Comparison of ENCODE assay signal across 1 cellular context in genomic region chr16:5615868-5616642, GRCh38.
TF ChIP-seq lines count a peak whose summit lies in the region.

No MANE protein-coding gene starts in this region.

TF ChIP-seq in K562, 482 proteins besides CTCF, POLR2A, EP300 and RAD21 (continued from another document):
- TF ChIP-seq CTCFL (IDR thresholded peaks at IDR 0.05; ENCODE audit: borderline replicate concordance, insufficient read depth, low read depth, low read length, poor library complexity, severe bottlenecking) (peak; percentile 59), E2F6 (IDR thresholded peaks at IDR 0.05; ENCODE audit: borderline replicate concordance in 1 of 2, extremely low read depth in 1 of 2, insufficient read depth in 1 of 2, insufficient read length in 1 of 2, low read depth in 1 of 2, low read length in 1 of 2, poor library complexity in 1 of 2, severe bottlenecking in 1 of 2) (peak in 1 of 2 experiments; percentile 30), GTF3C2 (IDR thresholded peaks at IDR 0.05; ENCODE audit: borderline replicate concordance, extremely low read depth, insufficient read length) (no peak), ETV1 (tag; conservative IDR thresholded peaks at IDR 0.05; ENCODE audit: low read depth) (peak; percentile 34; the same call in 1 of the 2 replicates), ZNF12 (CRISPR knock-in tag; IDR thresholded peaks at IDR 0.05) (no peak), NCOA4 (IDR thresholded peaks at IDR 0.05; ENCODE audit: partially characterized antibody) (no peak), ZNF316 (IDR thresholded peaks at IDR 0.05) (no peak), JUND (IDR thresholded peaks at IDR 0.05; ENCODE audit: borderline replicate concordance, low read depth, low read length) (0 out of 2 replicates have a peak, but pooled peaks have one; percentile 12), JUND (tag; IDR thresholded peaks at IDR 0.05; ENCODE audit: borderline replicate concordance, low read depth, low read length) (no peak; the same call in 2 of the 3 replicates), SMC3 (conservative IDR thresholded peaks at IDR 0.05; ENCODE audit: insufficient read depth, low read depth, low read length) (peak; percentile 75), XRCC5 (IDR thresholded peaks at IDR 0.05; ENCODE audit: low read depth, low read length) (peak; percentile 62; the same call in 1 of the 2 replicates), CTBP1 (IDR thresholded peaks at IDR 0.05; ENCODE audit: borderline replicate concordance) (peak; percentile 47; the same call in 1 of the 2 replicates), ZKSCAN1 (IDR thresholded peaks at IDR 0.05; ENCODE audit: low read depth, low read length) (0 out of 2 replicates have a peak, but pooled peaks have one; percentile 27), SPI1 (IDR thresholded peaks at IDR 0.05; ENCODE audit: borderline replicate concordance, low read depth, low read length) (0 out of 2 replicates have a peak, but pooled peaks have one; percentile 38), TRIM28 (IDR thresholded peaks at IDR 0.05) (no peak), MAZ (CRISPR knock-in tag; conservative IDR thresholded peaks at IDR 0.05 in 1 of 2, IDR thresholded peaks at IDR 0.05 in 1 of 2) (peak in 1 of 2 experiments; percentile 58; a peak in 1 of 4 replicates), ATF4 (CRISPR knock-in tag; IDR thresholded peaks at IDR 0.05) (no peak), ZNF318 (IDR thresholded peaks at IDR 0.05; ENCODE audit: borderline replicate concordance in 1 of 2, low read depth in 1 of 2) (no peak), RB1 (IDR thresholded peaks at IDR 0.05; ENCODE audit: low read depth) (0 out of 2 replicates have a peak, but pooled peaks have one; percentile 44), ZBTB17 (CRISPR knock-in tag; IDR thresholded peaks at IDR 0.05) (no peak), ZFX (CRISPR knock-in tag; IDR thresholded peaks at IDR 0.05) (no peak), SRF (CRISPR knock-in tag; IDR thresholded peaks at IDR 0.05) (peak in 1 of 2 experiments; percentile 73; a peak in 1 of 4 replicates), PBX2 (CRISPR knock-in tag; IDR thresholded peaks at IDR 0.05; ENCODE audit: low read depth) (peak; percentile 55; the same call in 1 of the 2 replicates), PBX2 (tag; conservative IDR thresholded peaks at IDR 0.05; ENCODE audit: low read depth) (no peak), POLR2G (IDR thresholded peaks at IDR 0.05; ENCODE audit: low read depth, low read length) (0 out of 2 replicates have a peak, but pooled peaks have one; percentile 32), MEIS2 (IDR thresholded peaks at IDR 0.05; ENCODE audit: partially characterized antibody) (peak; percentile 60), ZNF436 (CRISPR knock-in tag; IDR thresholded peaks at IDR 0.05) (no peak)
